ENCODE assay signal across 37 cellular contexts in the genomic region with DNA sequence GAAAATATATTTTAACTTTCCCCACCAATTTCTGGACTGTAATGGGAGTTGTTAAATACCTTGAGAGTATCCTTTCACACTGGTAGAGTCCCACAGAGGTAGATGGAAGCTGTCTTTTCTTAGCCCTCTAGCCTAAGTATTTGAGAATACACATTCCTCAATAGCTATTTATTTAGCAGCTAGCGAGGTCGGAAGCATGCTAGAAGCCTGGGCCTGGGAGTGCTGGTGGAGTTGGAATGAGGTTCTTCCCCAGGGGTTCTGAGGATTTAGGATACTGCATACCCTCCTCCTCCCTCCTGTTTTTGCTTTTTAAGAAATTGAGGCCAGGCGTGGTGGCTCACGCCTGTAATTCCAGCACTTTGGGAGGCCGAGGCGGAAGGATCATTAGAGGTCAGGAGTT.
"Had no signal": no experiment of that assay in that cellular context is flagged by ENCODE, and none has a peak within 500 bp of the region (broad histone marks: within the 10 kb centered on the region; RNA-seq: fewer than 3 reads in every experiment).

No MANE protein-coding gene starts in this region.

- H3K4me3 ChIP-seq: cardiac muscle cell, MG63, Peyer's patch, SJSA1 had no signal

- H3K9ac ChIP-seq: SK-N-SH had no signal

- ATAC-seq: PC-3 had no signal

- H3K4me3 Mint-ChIP-seq: activated B cell treated with CpG ODN at 0.5 μM for 24 hours; activated CD4-positive, alpha-beta memory T cell treated with anti-CD3 and anti-CD28 coated beads for 36 hours; activated naive CD8-positive, alpha-beta T cell treated with anti-CD3 and anti-CD28 coated beads for 36 hours; T-helper 1 cell treated with Interleukin-12 subunit alpha and Interleukin-12 subunit beta and Interleukin-4 antibody, amounts not matched to agents 30 μg/mL and 1 μg/mL, for 36 hours; T-helper 2 cell treated with Interferon-gamma antibody and Interleukin-4, amounts not matched to agents 5 μg/mL and 100 μg/mL, for 36 hours had no signal

- H3K4me1 ChIP-seq: Peyer's patch had no signal

- H3K27ac ChIP-seq: cardiac muscle cell, Peyer's patch, SJSA1 had no signal

- H3K27me3 ChIP-seq: cardiac muscle cell, MG63, Peyer's patch, SJSA1 had no signal

- H3K27ac Mint-ChIP-seq: activated B cell treated with CpG ODN at 0.5 μM for 24 hours; activated CD4-positive, alpha-beta memory T cell treated with anti-CD3 and anti-CD28 coated beads for 36 hours; activated naive CD8-positive, alpha-beta T cell treated with anti-CD3 and anti-CD28 coated beads for 36 hours; T-helper 1 cell treated with Interleukin-12 subunit alpha and Interleukin-12 subunit beta and Interleukin-4 antibody, amounts not matched to agents 30 μg/mL and 1 μg/mL, for 36 hours; T-helper 2 cell treated with Interferon-gamma antibody and Interleukin-4, amounts not matched to agents 5 μg/mL and 100 μg/mL, for 36 hours had no signal

- DNase-seq: activated B cell treated with CpG ODN at 0.5 μM for 24 hours; activated CD4-positive, alpha-beta memory T cell treated with anti-CD3 and anti-CD28 coated beads for 36 hours; activated CD4-positive, alpha-beta T cell treated with anti-CD3 and anti-CD28 coated beads for 4 hours; activated CD4-positive, alpha-beta T cell treated with anti-CD3 and anti-CD28 coated beads, Interleukin-2, amount 50 U/mL, for 1 hour; activated CD4-positive, CD25-positive, alpha-beta regulatory T cell treated with anti-CD3 and anti-CD28 coated beads, Interleukin-2, amount 50 U/mL, for 72 hours; activated CD8-positive, alpha-beta memory T cell treated with anti-CD3 and anti-CD28 coated beads, Interleukin-2, amount 50 U/mL, for 4 hours; activated effector memory CD4-positive, alpha-beta T cell treated with anti-CD3 and anti-CD28 coated beads, Interleukin-2, amount 50 U/mL, for 16 hours; activated naive CD4-positive, alpha-beta T cell; activated naive CD4-positive, alpha-beta T cell treated with anti-CD3 and anti-CD28 coated beads, Interleukin-2, amount 50 U/mL, for 16 hours; activated naive CD8-positive, alpha-beta T cell treated with anti-CD3 and anti-CD28 coated beads for 36 hours; activated T-cell treated with anti-CD3 and anti-CD28 coated beads for 4 hours; activated T-cell treated with anti-CD3 and anti-CD28 coated beads, Interleukin-2, amount 50 U/mL, for 48 hours; amniotic stem cell; aorta; Kasumi-1; KG1; MG63; NCI-H1048; NCI-H1105 treated with DMSO at 0.1 percent for 48 hours; NCI-H1436; NCI-H1694; NCI-H1930; NCI-H2081 treated with DMSO at 0.1 percent for 48 hours; NCI-H510A; NCI-H526; NCI-H748 treated with DMSO at 0.1 percent for 48 hours; NK-92 treated with Interleukin-12 subunit alpha and Interleukin-12 subunit beta, amount 100 ng/mL, for 24 hours; PC-3; Peyer's patch; RPMI8226; SHP77 treated with DMSO at 0.1 percent for 48 hours; SK-N-SH had no signal

- H3K4me2 ChIP-seq: SK-N-SH had no signal

- H3K9me3 ChIP-seq: MG63, SJSA1, SK-N-SH had no signal

- H3K9me3 Mint-ChIP-seq: activated B cell treated with CpG ODN at 0.5 μM for 24 hours; activated CD4-positive, alpha-beta memory T cell treated with anti-CD3 and anti-CD28 coated beads for 36 hours; activated naive CD8-positive, alpha-beta T cell treated with anti-CD3 and anti-CD28 coated beads for 36 hours; central memory CD8-positive, alpha-beta T cell; T-helper 1 cell treated with Interleukin-12 subunit alpha and Interleukin-12 subunit beta and Interleukin-4 antibody, amounts not matched to agents 30 μg/mL and 1 μg/mL, for 36 hours; T-helper 2 cell treated with Interferon-gamma antibody and Interleukin-4, amounts not matched to agents 5 μg/mL and 100 μg/mL, for 36 hours had no signal

- H3K36me3 ChIP-seq: cardiac muscle cell, MG63, Peyer's patch had no signal

- H3K27me3 Mint-ChIP-seq: activated B cell treated with CpG ODN at 0.5 μM for 24 hours; activated CD4-positive, alpha-beta memory T cell treated with anti-CD3 and anti-CD28 coated beads for 36 hours; activated naive CD8-positive, alpha-beta T cell treated with anti-CD3 and anti-CD28 coated beads for 36 hours; central memory CD8-positive, alpha-beta T cell had no signal
